ENCODE assay signal across 8 cellular contexts in genomic region chr1:94819945-94820746, GRCh38. TPM values are rescaled to one million over a fixed set of nuclear protein-coding genes. Genes with fewer than 3 reads are reported as not detected.
DNase-seq lines count a peak whose midpoint lies in the region; ATAC-seq, FAIRE-seq and TF ChIP-seq lines count a peak whose summit lies in the region.

Gene SLC44A3 (plus strand): TSS chr1:94820357. CDS start chr1:94820452, 95 bp downstream.

- intact Hi-C loops in heart left ventricle (cut with DNase I): loop anchor here in 1 of 10 donors (1.0 kb wide), 1 partner anchor 223 kb away; no protein-coding TSS in a partner anchor
- intact Hi-C loops in pancreas (cut with DNase I): no loop called here

- peaks cover 0 to 34% (median 0%) of the 10 kb centered on the region in 9 donors for H3K27me3 ChIP-seq in heart left ventricle
- H3K27me3 ChIP-seq in pancreas: no peaks in the 10 kb centered on the region

- ATAC-seq in heart left ventricle: peak; percentile 66 to 95 (median 92)
- ATAC-seq in pancreas: peak; percentile 82 to 91 (median 88)
- ATAC-seq in HG03460 (IDR thresholded peaks at IDR 0.05; ENCODE audit: unreplicated experiment): no peak
- no peak for ATAC-seq in GM18505 (IDR thresholded peaks at IDR 0.05; ENCODE audit: unreplicated experiment)

- peak within 1 kb of the TSS; percentile 27 to 88 (median 64) for H3K4me3 ChIP-seq in heart left ventricle
- peak within 1 kb of the TSS; percentile 55 to 84 (median 80) for H3K4me3 ChIP-seq in pancreas

- H3K4me1 ChIP-seq in heart left ventricle: peaks cover 0 to 24% (median 6%) of the 10 kb centered on the region in 12 donors
- peaks cover 16 to 37% (median 27%) of the 10 kb centered on the region in 3 donors for H3K4me1 ChIP-seq in pancreas

- DNase-seq in SHP77 (lab: John Stamatoyannopoulos, UW) (peak; percentile 13 to 41), SHP77 treated with DMSO at 0.1 percent for 48 hours (lab: John Stamatoyannopoulos, UW) (no peak), NCI-H146 (lab: John Stamatoyannopoulos, UW) (peak; percentile 64), heart left ventricle (peak; percentile 44 to 77 (median 52)), pancreas (peak; percentile 68 to 88 (median 74))
- DNase-seq in activated T-helper 9 cell treated with anti-CD3 and anti-CD28 coated beads, Interleukin-2, amount 50 U/mL, for 16 hours (ENCODE audit: low read depth): peak; percentile 4

- H3K27ac ChIP-seq in heart left ventricle (peak within 1 kb of the TSS in 7 of 12 donors; percentile 36 to 78 (median 54)), pancreas (peak within 1 kb of the TSS; percentile 72 to 93 (median 86))

- H3K9me3 ChIP-seq in heart left ventricle: peaks cover 0 to 8% (median 0%) of the 10 kb centered on the region in 12 donors
- H3K9me3 ChIP-seq in pancreas: no peaks in the 10 kb centered on the region

- TF ChIP-seq POLR2A in heart left ventricle (IDR thresholded peaks at IDR 0.05): no peak
- TF ChIP-seq POLR2A in GM18505 (IDR thresholded peaks at IDR 0.05; ENCODE audit: borderline replicate concordance, extremely low read depth, insufficient read depth, insufficient read length): no peak

- TF ChIP-seq CTCF in heart left ventricle (IDR thresholded peaks at IDR 0.05) (peak in 8 of 12 donors; percentile 17 to 53 (median 40)), pancreas (IDR thresholded peaks at IDR 0.05) (no peak)

- FAIRE-seq in pancreas (lab: Jason Lieb, UNC): no peak

- no peaks in the 10 kb centered on the region for H3K36me3 ChIP-seq in heart left ventricle
- H3K36me3 ChIP-seq in pancreas: peaks cover 0 to 5% (median 0%) of the 10 kb centered on the region in 3 donors

- WGBS in heart left ventricle, 4 donors: 2 to 3% (median 2%) methylated on average over 24 to 77 of the region's 77 CpGs
- 0 to 1% methylated on average over 59 to 77 of the region's 77 CpGs for WGBS in pancreas, 2 donors

RNA-seq across cellular contexts. Expression of gene SLC44A3, which starts in this region (rescaled TPM):
- total RNA-seq in heart left ventricle (1 to 10 TPM; 2.7 to 8.8 (median 5.9) TPM), pancreas (10 to 100 TPM; 17.3 to 52.5 (median 24.4) TPM)
- polyA plus RNA-seq in heart left ventricle (1 to 10 TPM; 1.3 to 1.4 TPM), pancreas (10 to 100 TPM; 13.0 to 22.6 TPM)

Comparison
In these comparisons a context has a peak if more than half of its experiments do, and no peak if none do; other contexts are left out.
1. RNA of gene SLC44A3 (polyA plus RNA-seq): 13.0 to 22.6 TPM in pancreas; 1.3 to 1.4 TPM in heart left ventricle; every median in the first group is over 4 times any median in the second.
2. ATAC-seq: peak in heart left ventricle (4 of 4) and pancreas (4 of 4); none in HG03460 (single experiment) and GM18505 (single experiment).
3. CTCF ChIP-seq: peak in heart left ventricle (8 of 12); none in pancreas (0 of 4).